In the genomic region with DNA sequence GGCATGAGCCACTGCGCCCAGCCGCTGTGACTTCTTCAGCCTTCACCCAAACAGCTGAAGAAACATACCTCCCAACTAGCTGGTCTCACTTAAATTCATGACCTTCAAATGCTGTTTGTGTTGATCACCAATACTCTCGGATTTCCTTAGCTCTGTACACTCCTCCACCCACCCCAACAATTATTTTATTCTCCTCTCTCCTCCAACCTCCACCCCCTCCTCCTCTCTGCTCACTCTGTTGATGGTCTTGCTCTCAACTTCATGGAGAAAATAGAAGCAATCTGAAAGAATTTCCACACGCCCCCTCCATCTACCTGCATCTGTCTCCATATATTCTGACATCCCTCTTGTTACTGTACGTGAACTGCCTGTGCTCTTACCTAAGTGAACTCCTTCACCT, we compare ENCODE assay signal across 18 cellular contexts. TPM values are rescaled to one million over a fixed set of nuclear protein-coding genes. Genes with fewer than 3 reads are reported as not detected.
DNase-seq lines count a peak whose midpoint lies in the region; ATAC-seq and TF ChIP-seq lines count a peak whose summit lies in the region.
"Had no signal": no experiment of that assay in that cellular context is flagged by ENCODE, and none has a peak within 500 bp of the region (broad histone marks: within the 10 kb centered on the region; RNA-seq: fewer than 3 reads in every experiment).

No MANE protein-coding gene starts in this region.

- TF ChIP-seq CTCF in HEK293 (tag by site-specific recombination; IDR thresholded peaks at IDR 0.05) (no peak), WTC11 (IDR thresholded peaks at IDR 0.05) (no peak)

- H3K27me3 Mint-ChIP-seq in WTC11 (ENCODE audit: low read depth), result peaks cover 31% of the 10 kb centered on the region

- H3K4me3 ChIP-seq in HEK293 (ENCODE audit: low read depth, low read length), result no peak overlapping the region
- H3K4me3 ChIP-seq: BLaER1, GM23248 had no signal

- ATAC-seq in WTC11 (no peak), GM19455 (IDR thresholded peaks at IDR 0.05; ENCODE audit: unreplicated experiment) (no peak)
- ATAC-seq: CD8-positive, alpha-beta T cell had no signal

- H3K27ac ChIP-seq in HEK293 (ENCODE audit: extremely low read depth, low read depth, low read length), result no peak overlapping the region
- H3K27ac ChIP-seq: 22Rv1, BLaER1, C4-2B, GM23248 had no signal

- no peaks in the 10 kb centered on the region for H3K36me3 ChIP-seq in HEK293 (ENCODE audit: control insufficient read depth in 2 of 2, insufficient read depth in 1 of 2, low read length in 2 of 2)
- H3K36me3 ChIP-seq: BLaER1 had no signal

- peaks cover 3% of the 10 kb centered on the region for H3K4me1 Mint-ChIP-seq in WTC11
- H3K4me1 Mint-ChIP-seq: B cell had no signal

- H3K27ac Mint-ChIP-seq in WTC11, result peak overlapping the region; percentile 30; the same call in 1 of the 2 replicates
- H3K27ac Mint-ChIP-seq: B cell; CD4-positive, CD25-positive, alpha-beta regulatory T cell; CD8-positive, alpha-beta T cell had no signal

- CTCF ChIA-PET in HEK293 (lab: Yijun Ruan, JAX) (interaction anchor here (0.7 kb wide), 2 partner anchors 243 to 503 kb away, joined by 4 to 5 read pairs; no protein-coding TSS in a partner anchor), WTC11 (lab: Charles Lee) (interaction anchor here (1.8 kb wide), 1 partner anchor 45 kb away, joined by 4 read pairs; no protein-coding TSS in a partner anchor)

- no peak overlapping the region for H3K4me3 Mint-ChIP-seq in WTC11
- H3K4me3 Mint-ChIP-seq: B cell; CD8-positive, alpha-beta T cell had no signal

- no peaks in the 10 kb centered on the region for H3K4me1 ChIP-seq in HEK293 (ENCODE audit: control insufficient read depth, insufficient read depth, low read length)
- H3K4me1 ChIP-seq: BLaER1, Caco-2 had no signal

- H3K36me3 Mint-ChIP-seq in WTC11, result no peaks in the 10 kb centered on the region
- H3K36me3 Mint-ChIP-seq: CD4-positive, CD25-positive, alpha-beta regulatory T cell; CD8-positive, alpha-beta T cell had no signal

- H3K9me3 ChIP-seq in HEK293 (ENCODE audit: control insufficient read depth, insufficient read depth, low read depth, low read length), result no peaks in the 10 kb centered on the region
- H3K9me3 ChIP-seq: BLaER1, Caco-2 had no signal

- DNase-seq in WTC11 (ENCODE audit: low spot score) (no peak), left kidney (ENCODE audit: low read depth, low spot score) (peak; percentile 24), SW 1271 (lab: John Stamatoyannopoulos, UW) (no peak), SHP77 treated with DMSO at 0.1 percent for 48 hours (lab: John Stamatoyannopoulos, UW) (no peak)
- DNase-seq: Caco-2; CD4-positive, CD25-positive, alpha-beta regulatory T cell; CD8-positive, alpha-beta T cell; DMS153; GF-D8; GM23248; H7; HCEC 1CT had no signal

- POLR2A ChIA-PET in HEK293 (lab: Yijun Ruan, JAX), result interaction anchor here (0.8 to 1.2 kb wide), 3 partner anchors 13 to 478 kb away, joined by 4 to 5 read pairs (median 4); no protein-coding TSS in a partner anchor
- POLR2A ChIA-PET in WTC11 (lab: Charles Lee), result no interaction called here

- no peaks in the 10 kb centered on the region for H3K9me3 Mint-ChIP-seq in WTC11
- H3K9me3 Mint-ChIP-seq: CD4-positive, CD25-positive, alpha-beta regulatory T cell; CD8-positive, alpha-beta T cell had no signal

TF ChIP-seq in HEK293, 187 proteins besides CTCF, POLR2A, EP300 and RAD21:
- TF ChIP-seq, protein P1, sequence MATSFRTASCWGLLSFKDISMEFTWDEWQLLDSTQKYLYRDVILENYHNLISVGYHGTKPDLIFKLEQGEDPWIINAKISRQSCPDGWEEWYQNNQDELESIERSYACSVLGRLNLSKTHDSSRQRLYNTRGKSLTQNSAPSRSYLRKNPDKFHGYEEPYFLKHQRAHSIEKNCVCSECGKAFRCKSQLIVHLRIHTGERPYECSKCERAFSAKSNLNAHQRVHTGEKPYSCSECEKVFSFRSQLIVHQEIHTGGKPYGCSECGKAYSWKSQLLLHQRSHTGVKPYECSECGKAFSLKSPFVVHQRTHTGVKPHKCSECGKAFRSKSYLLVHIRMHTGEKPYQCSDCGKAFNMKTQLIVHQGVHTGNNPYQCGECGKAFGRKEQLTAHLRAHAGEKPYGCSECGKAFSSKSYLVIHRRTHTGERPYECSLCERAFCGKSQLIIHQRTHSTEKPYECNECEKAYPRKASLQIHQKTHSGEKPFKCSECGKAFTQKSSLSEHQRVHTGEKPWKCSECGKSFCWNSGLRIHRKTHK (tag by site-specific recombination; IDR thresholded peaks at IDR 0.05), result no peak
- TF ChIP-seq ZFHX2 (tag by site-specific recombination; conservative IDR thresholded peaks at IDR 0.05) (peak; percentile 57; the same call in 1 of the 2 replicates), EGR2 (tag by site-specific recombination; IDR thresholded peaks at IDR 0.05; ENCODE audit: low read depth) (peak; percentile 81; the same call in 1 of the 2 replicates), ZNF394 (tag by site-specific recombination; IDR thresholded peaks at IDR 0.05; ENCODE audit: borderline replicate concordance) (no peak)

TF ChIP-seq in WTC11, 78 proteins besides CTCF, POLR2A, EP300 and RAD21 (continues in another document):
- TF ChIP-seq NFYB (CRISPR knock-in tag; conservative IDR thresholded peaks at IDR 0.05; ENCODE audit: low read depth), result no peak
- TF ChIP-seq, protein P2, sequence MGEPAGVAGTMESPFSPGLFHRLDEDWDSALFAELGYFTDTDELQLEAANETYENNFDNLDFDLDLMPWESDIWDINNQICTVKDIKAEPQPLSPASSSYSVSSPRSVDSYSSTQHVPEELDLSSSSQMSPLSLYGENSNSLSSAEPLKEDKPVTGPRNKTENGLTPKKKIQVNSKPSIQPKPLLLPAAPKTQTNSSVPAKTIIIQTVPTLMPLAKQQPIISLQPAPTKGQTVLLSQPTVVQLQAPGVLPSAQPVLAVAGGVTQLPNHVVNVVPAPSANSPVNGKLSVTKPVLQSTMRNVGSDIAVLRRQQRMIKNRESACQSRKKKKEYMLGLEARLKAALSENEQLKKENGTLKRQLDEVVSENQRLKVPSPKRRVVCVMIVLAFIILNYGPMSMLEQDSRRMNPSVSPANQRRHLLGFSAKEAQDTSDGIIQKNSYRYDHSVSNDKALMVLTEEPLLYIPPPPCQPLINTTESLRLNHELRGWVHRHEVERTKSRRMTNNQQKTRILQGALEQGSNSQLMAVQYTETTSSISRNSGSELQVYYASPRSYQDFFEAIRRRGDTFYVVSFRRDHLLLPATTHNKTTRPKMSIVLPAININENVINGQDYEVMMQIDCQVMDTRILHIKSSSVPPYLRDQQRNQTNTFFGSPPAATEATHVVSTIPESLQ (CRISPR knock-in tag; IDR thresholded peaks at IDR 0.05), result no peak
- TF ChIP-seq, protein P3, sequence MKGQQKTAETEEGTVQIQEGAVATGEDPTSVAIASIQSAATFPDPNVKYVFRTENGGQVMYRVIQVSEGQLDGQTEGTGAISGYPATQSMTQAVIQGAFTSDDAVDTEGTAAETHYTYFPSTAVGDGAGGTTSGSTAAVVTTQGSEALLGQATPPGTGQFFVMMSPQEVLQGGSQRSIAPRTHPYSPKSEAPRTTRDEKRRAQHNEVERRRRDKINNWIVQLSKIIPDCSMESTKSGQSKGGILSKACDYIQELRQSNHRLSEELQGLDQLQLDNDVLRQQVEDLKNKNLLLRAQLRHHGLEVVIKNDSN (CRISPR knock-in tag; IDR thresholded peaks at IDR 0.05), result no peak
- TF ChIP-seq CBFB (CRISPR knock-in tag; IDR thresholded peaks at IDR 0.05; ENCODE audit: low read depth), result no peak
- TF ChIP-seq, protein P4, sequence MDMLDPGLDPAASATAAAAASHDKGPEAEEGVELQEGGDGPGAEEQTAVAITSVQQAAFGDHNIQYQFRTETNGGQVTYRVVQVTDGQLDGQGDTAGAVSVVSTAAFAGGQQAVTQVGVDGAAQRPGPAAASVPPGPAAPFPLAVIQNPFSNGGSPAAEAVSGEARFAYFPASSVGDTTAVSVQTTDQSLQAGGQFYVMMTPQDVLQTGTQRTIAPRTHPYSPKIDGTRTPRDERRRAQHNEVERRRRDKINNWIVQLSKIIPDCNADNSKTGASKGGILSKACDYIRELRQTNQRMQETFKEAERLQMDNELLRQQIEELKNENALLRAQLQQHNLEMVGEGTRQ (CRISPR knock-in tag; IDR thresholded peaks at IDR 0.05), result no peak
- TF ChIP-seq, protein P5, sequence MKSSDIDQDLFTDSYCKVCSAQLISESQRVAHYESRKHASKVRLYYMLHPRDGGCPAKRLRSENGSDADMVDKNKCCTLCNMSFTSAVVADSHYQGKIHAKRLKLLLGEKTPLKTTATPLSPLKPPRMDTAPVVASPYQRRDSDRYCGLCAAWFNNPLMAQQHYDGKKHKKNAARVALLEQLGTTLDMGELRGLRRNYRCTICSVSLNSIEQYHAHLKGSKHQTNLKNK (CRISPR knock-in tag; IDR thresholded peaks at IDR 0.05), result no peak
- no peak for TF ChIP-seq JUN (CRISPR knock-in tag; IDR thresholded peaks at IDR 0.05)

RNA-seq across cellular contexts. Expression of a gene that starts 6.6 kb away (rescaled TPM):
- total RNA-seq in WTC11 (2021), result 0.18 to 0.81 TPM (median 0.37 TPM) in 3 replicates
- total RNA-seq: B cell had no signal

RNA-seq across cellular contexts. Expression of a gene that starts 15.4 kb away (rescaled TPM):
- total RNA-seq in WTC11 (2021), result 40.2 to 40.8 TPM (median 40.4 TPM) in 3 replicates

RNA-seq across cellular contexts. Expression of a gene that starts 34.6 kb away (rescaled TPM):
- 23.8 to 26.6 TPM (median 25.5 TPM) in 3 replicates for total RNA-seq in WTC11 (2021)

RNA-seq across cellular contexts. Expression of a gene that starts 48.2 kb away (rescaled TPM):
- 0.73 to 1.4 TPM (median 0.76 TPM) in 3 replicates for total RNA-seq in WTC11 (2021)
- total RNA-seq: H7 had no signal

RNA-seq across cellular contexts. Expression of a gene that starts 54.8 kb away (rescaled TPM):
- 79.1 to 82.4 TPM (median 81.3 TPM) in 3 replicates for total RNA-seq in WTC11 (2021)
